In genomic region chr7:74026406-74027123, GRCh38 we compare ENCODE assay signal across 8 cellular contexts. TPM values are rescaled to one million over a fixed set of nuclear protein-coding genes. Genes with fewer than 3 reads are reported as not detected.
DNase-seq lines count a peak whose midpoint lies in the region; ATAC-seq and TF ChIP-seq lines count a peak whose summit lies in the region.

No MANE protein-coding gene starts in this region.

- H3K9ac ChIP-seq in endodermal cell (ENCODE audit: extremely low read depth, low read length, poor library complexity, severe bottlenecking) = no peak overlapping the region

- no peak overlapping the region for H3K27ac ChIP-seq in endodermal cell (ENCODE audit: low read depth, low read length)

- H3K4me3 Mint-ChIP-seq in activated CD8-positive, alpha-beta memory T cell treated with anti-CD3 and anti-CD28 coated beads, Interleukin-2, amount 10 ng/mL, durations not matched to agents 7 days and 5 days = no peak overlapping the region
- H3K4me3 Mint-ChIP-seq in endodermal cell = no peak overlapping the region

- CTCF ChIA-PET in activated CD8-positive, alpha-beta memory T cell treated with anti-CD3 and anti-CD28 coated beads, Interleukin-2, amount 10 ng/mL, durations not matched to agents 7 days and 5 days (lab: Charles Lee) = interaction anchor here (0.6 to 2.8 kb wide), 30 partner anchors 9 to 374 kb away, joined by 3 to 30 read pairs (median 4); no protein-coding TSS in a partner anchor

- ATAC-seq in GM21529 (IDR thresholded peaks at IDR 0.05; ENCODE audit: unreplicated experiment) (peak; percentile 61), GM21737 (IDR thresholded peaks at IDR 0.05; ENCODE audit: unreplicated experiment) (no peak)
- peak; percentile 79 for ATAC-seq in activated CD8-positive, alpha-beta memory T cell treated with anti-CD3 and anti-CD28 coated beads, Interleukin-2, amount 10 ng/mL, durations not matched to agents 7 days and 5 days

- WGBS in endodermal cell (ENCODE audit: insufficient coverage in 1 of 2, insufficient read length in 1 of 2), 2 experiments = 32 to 43% methylated on average over 4 to 13 of the region's 14 CpGs

- no peaks in the 10 kb centered on the region for H3K27me3 ChIP-seq in endodermal cell (ENCODE audit: control insufficient read depth, insufficient read depth, low read length, poor library complexity, severe bottlenecking)

- peaks cover 55% of the 10 kb centered on the region for H3K27me3 Mint-ChIP-seq in activated CD8-positive, alpha-beta memory T cell treated with anti-CD3 and anti-CD28 coated beads, Interleukin-2, amount 10 ng/mL, durations not matched to agents 7 days and 5 days
- H3K27me3 Mint-ChIP-seq in endodermal cell (ENCODE audit: insufficient read depth) = peaks cover 20% of the 10 kb centered on the region

- peaks cover 3% of the 10 kb centered on the region for H3K4me1 Mint-ChIP-seq in activated CD8-positive, alpha-beta memory T cell treated with anti-CD3 and anti-CD28 coated beads, Interleukin-2, amount 10 ng/mL, durations not matched to agents 7 days and 5 days
- H3K4me1 Mint-ChIP-seq in endodermal cell = peaks cover 15% of the 10 kb centered on the region

- TF ChIP-seq CTCF in endodermal cell (conservative IDR thresholded peaks at IDR 0.05) = peak; percentile 96

- H3K9me3 ChIP-seq in endodermal cell (ENCODE audit: control insufficient read depth, low read length) = no peaks in the 10 kb centered on the region

- H3K36me3 ChIP-seq in endodermal cell (ENCODE audit: control insufficient read depth, insufficient read depth, low read length) = no peaks in the 10 kb centered on the region

- no peak overlapping the region for H3K27ac Mint-ChIP-seq in activated CD8-positive, alpha-beta memory T cell treated with anti-CD3 and anti-CD28 coated beads, Interleukin-2, amount 10 ng/mL, durations not matched to agents 7 days and 5 days
- H3K27ac Mint-ChIP-seq in endodermal cell = no peak overlapping the region

- H3K36me3 Mint-ChIP-seq in activated CD8-positive, alpha-beta memory T cell treated with anti-CD3 and anti-CD28 coated beads, Interleukin-2, amount 10 ng/mL, durations not matched to agents 7 days and 5 days = no peaks in the 10 kb centered on the region
- H3K36me3 Mint-ChIP-seq in endodermal cell (ENCODE audit: low read depth) = no peaks in the 10 kb centered on the region

- H3K4me3 ChIP-seq in endodermal cell (ENCODE audit: low read length) = no peak overlapping the region

- peak; percentile 86 for DNase-seq in Ammon's horn (ENCODE audit: low spot score)
- peak; percentile 19 for DNase-seq in NCI-H774 (lab: John Stamatoyannopoulos, UW)
- DNase-seq in activated CD8-positive, alpha-beta memory T cell treated with anti-CD3 and anti-CD28 coated beads, Interleukin-2, amount 10 ng/mL, durations not matched to agents 7 days and 5 days = peak; percentile 72
- DNase-seq in endodermal cell = peak; percentile 96
- peak; percentile 53 for DNase-seq in middle frontal gyrus (ENCODE audit: extremely low spot score, low spot score)
- peak; percentile 48 to 52 for DNase-seq in stimulated activated CD8-positive, alpha-beta memory T cell treated with anti-CD3 and anti-CD28 coated beads, Interleukin-2, amount 100 ng/mL, for 48 hours (ENCODE audit: low read depth in 2 of 2)

- H3K9me3 Mint-ChIP-seq in activated CD8-positive, alpha-beta memory T cell treated with anti-CD3 and anti-CD28 coated beads, Interleukin-2, amount 10 ng/mL, durations not matched to agents 7 days and 5 days (ENCODE audit: low read depth) = no peaks in the 10 kb centered on the region
- H3K9me3 Mint-ChIP-seq in endodermal cell = no peaks in the 10 kb centered on the region

- peaks cover 10% of the 10 kb centered on the region for H3K4me1 ChIP-seq in endodermal cell (ENCODE audit: control insufficient read depth, insufficient read depth, low read length)

RNA-seq across cellular contexts. Expression of gene ELN, which starts 1.4 kb away (rescaled TPM):
- total RNA-seq in activated CD8-positive, alpha-beta memory T cell treated with anti-CD3 and anti-CD28 coated beads, Interleukin-2, amount 10 ng/mL, durations not matched to agents 7 days and 5 days = not detected
- 1 to 10 TPM in 1 of 2 donors, under 1 TPM in 1; 0.70 to 1.6 TPM for total RNA-seq in endodermal cell
- polyA plus RNA-seq in endodermal cell (2013, experiment 1 of 2) = 78.5 TPM
- polyA plus RNA-seq in endodermal cell (2013, experiment 2 of 2) = 61.1 TPM

RNA-seq across cellular contexts. Expression of gene LIMK1, which starts 57.0 kb away (rescaled TPM):
- 10 to 100 TPM; 44.8 to 49.5 TPM for total RNA-seq in activated CD8-positive, alpha-beta memory T cell treated with anti-CD3 and anti-CD28 coated beads, Interleukin-2, amount 10 ng/mL, durations not matched to agents 7 days and 5 days
- total RNA-seq in endodermal cell = 10 to 100 TPM; 83.9 TPM
- polyA plus RNA-seq in endodermal cell (2013, experiment 1 of 2) = 53.1 TPM
- polyA plus RNA-seq in endodermal cell (2013, experiment 2 of 2) = 54.2 TPM

Comparison
In these comparisons a context has a peak if more than half of its experiments do, and no peak if none do; other contexts are left out.
1. DNase-seq: peak in every context shown above with its lines; median percentile 96 in endodermal cell; 86 in Ammon's horn; 72 in activated CD8-positive, alpha-beta memory T cell treated with anti-CD3 and anti-CD28 coated beads, Interleukin-2, amount 10 ng/mL, durations not matched to agents 7 days and 5 days; 53 in middle frontal gyrus; 50 in stimulated activated CD8-positive, alpha-beta memory T cell treated with anti-CD3 and anti-CD28 coated beads, Interleukin-2, amount 100 ng/mL, for 48 hours; 19 in NCI-H774.